Comparison of ENCODE assay signal across 24 cellular contexts in the genomic region with DNA sequence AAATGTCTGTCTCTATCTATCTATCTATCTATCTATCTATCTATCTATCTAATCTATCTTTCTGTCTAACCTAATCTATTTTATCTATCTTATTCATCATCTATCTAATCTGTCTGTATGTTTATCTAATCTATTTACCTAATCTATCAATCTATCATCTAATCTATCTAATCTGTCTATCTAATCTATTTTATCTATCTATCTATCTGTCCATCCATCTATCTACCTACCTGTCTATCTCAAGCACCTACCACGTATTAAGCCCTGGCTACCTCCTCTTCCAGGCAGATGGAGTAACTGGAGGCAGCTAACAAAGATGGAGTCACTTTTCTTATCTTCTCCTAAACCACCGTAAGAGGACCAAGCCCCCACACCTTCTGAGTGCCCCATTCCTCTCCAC. TPM values are rescaled to one million over a fixed set of nuclear protein-coding genes. Genes with fewer than 3 reads are reported as not detected.
"Had no signal": no experiment of that assay in that cellular context is flagged by ENCODE, and none has a peak within 500 bp of the region (broad histone marks: within the 10 kb centered on the region; RNA-seq: fewer than 3 reads in every experiment).

No MANE protein-coding gene starts in this region.

- H3K4me2 ChIP-seq: neural progenitor cell had no signal

- H3K9ac ChIP-seq: neural progenitor cell had no signal

- ATAC-seq: heart left ventricle, mucosa of descending colon, natural killer cell had no signal

- H3K36me3 ChIP-seq: neural progenitor cell, ovary, right atrium auricular region, sigmoid colon, stomach, thoracic aorta, transverse colon had no signal

- H3K27ac ChIP-seq: coronary artery, heart left ventricle, neural progenitor cell, ovary, right atrium auricular region, sigmoid colon, skin epidermis, stomach, thoracic aorta, transverse colon had no signal

- H3K4me3 ChIP-seq: coronary artery, heart left ventricle, mucosa of descending colon, neural progenitor cell, ovary, right atrium auricular region, sigmoid colon, skin epidermis, stomach, thoracic aorta, transverse colon had no signal

- H3K27ac Mint-ChIP-seq: endodermal cell, natural killer cell, neural progenitor cell had no signal

- H3K4me3 Mint-ChIP-seq: endodermal cell, natural killer cell, neural progenitor cell had no signal

- H3K27me3 ChIP-seq: neural progenitor cell, ovary, right atrium auricular region, sigmoid colon, stomach, transverse colon had no signal

- H3K9me3 ChIP-seq: heart left ventricle, mucosa of descending colon, ovary, right atrium auricular region, sigmoid colon, stomach, thoracic aorta, transverse colon had no signal

- DNase-seq: effector CD4-positive, alpha-beta T cell; endodermal cell; heart left ventricle; hippocampal formation; kidney glomerular epithelial cell; mucosa of descending colon; natural killer cell; nucleus accumbens; ovary; sigmoid colon; stimulated activated CD4-positive, alpha-beta T cell treated with anti-CD3 and anti-CD28 coated beads, Interleukin-2, amount 100 ng/mL, for 24 hours; stimulated activated naive CD4-positive, alpha-beta T cell; stomach; substantia nigra; transverse colon had no signal

- H3K4me1 ChIP-seq: right atrium auricular region, sigmoid colon had no signal

- H3K9me3 Mint-ChIP-seq: natural killer cell, neural progenitor cell had no signal

- H3K36me3 Mint-ChIP-seq: natural killer cell, neural progenitor cell had no signal

RNA-seq across cellular contexts. Expression of gene CD4, which starts 5.8 kb away (rescaled TPM):
- total RNA-seq: dermis microvascular lymphatic vessel endothelial cell, endothelial cell of umbilical vein, glomerular endothelial cell, lung microvascular endothelial cell had no signal
- polyA plus RNA-seq: endothelial cell of umbilical vein had no signal

RNA-seq across cellular contexts. Expression of gene LAG3, which starts 22.8 kb away (rescaled TPM):
- total RNA-seq: glomerular endothelial cell had no signal
